1 cellular context compared by ENCODE assay signal in the genomic region with DNA sequence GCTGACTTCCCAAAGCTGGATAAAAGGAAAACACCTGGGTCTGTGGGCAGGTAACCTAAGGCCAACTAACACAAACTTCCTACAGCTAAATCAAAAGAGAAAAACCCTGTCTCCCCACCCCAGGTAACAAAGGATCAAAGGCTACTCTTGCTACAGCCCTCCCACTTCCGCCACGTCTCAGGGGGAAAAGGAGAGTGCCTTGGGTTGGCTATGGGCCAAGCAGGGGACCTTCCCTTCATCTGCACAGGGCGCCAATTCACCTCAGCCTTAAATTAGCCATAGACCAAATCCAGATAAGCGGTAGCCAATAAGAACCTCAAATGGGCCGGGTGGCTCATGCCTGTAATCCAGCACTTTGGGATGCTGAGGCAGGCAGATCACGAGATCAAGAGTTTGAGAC.
TF ChIP-seq lines count a peak whose summit lies in the region.

No MANE protein-coding gene starts in this region.

TF ChIP-seq in GM23338, 12 proteins besides CTCF, POLR2A, EP300 and RAD21 (continued from another document):
- TF ChIP-seq, protein P1, sequence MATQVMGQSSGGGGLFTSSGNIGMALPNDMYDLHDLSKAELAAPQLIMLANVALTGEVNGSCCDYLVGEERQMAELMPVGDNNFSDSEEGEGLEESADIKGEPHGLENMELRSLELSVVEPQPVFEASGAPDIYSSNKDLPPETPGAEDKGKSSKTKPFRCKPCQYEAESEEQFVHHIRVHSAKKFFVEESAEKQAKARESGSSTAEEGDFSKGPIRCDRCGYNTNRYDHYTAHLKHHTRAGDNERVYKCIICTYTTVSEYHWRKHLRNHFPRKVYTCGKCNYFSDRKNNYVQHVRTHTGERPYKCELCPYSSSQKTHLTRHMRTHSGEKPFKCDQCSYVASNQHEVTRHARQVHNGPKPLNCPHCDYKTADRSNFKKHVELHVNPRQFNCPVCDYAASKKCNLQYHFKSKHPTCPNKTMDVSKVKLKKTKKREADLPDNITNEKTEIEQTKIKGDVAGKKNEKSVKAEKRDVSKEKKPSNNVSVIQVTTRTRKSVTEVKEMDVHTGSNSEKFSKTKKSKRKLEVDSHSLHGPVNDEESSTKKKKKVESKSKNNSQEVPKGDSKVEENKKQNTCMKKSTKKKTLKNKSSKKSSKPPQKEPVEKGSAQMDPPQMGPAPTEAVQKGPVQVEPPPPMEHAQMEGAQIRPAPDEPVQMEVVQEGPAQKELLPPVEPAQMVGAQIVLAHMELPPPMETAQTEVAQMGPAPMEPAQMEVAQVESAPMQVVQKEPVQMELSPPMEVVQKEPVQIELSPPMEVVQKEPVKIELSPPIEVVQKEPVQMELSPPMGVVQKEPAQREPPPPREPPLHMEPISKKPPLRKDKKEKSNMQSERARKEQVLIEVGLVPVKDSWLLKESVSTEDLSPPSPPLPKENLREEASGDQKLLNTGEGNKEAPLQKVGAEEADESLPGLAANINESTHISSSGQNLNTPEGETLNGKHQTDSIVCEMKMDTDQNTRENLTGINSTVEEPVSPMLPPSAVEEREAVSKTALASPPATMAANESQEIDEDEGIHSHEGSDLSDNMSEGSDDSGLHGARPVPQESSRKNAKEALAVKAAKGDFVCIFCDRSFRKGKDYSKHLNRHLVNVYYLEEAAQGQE (IDR thresholded peaks at IDR 0.05; ENCODE audit: unreplicated experiment) = no peak
- TF ChIP-seq ZNF114 (CRISPR knock-in tag; IDR thresholded peaks at IDR 0.05) (no peak), ZNF462 (CRISPR knock-in tag; IDR thresholded peaks at IDR 0.05) (no peak), POLR2AphosphoS5 (IDR thresholded peaks at IDR 0.05; ENCODE audit: low read depth) (no peak), ETS1 (IDR thresholded peaks at IDR 0.05) (no peak)
